ENCODE assay signal across 9 cellular contexts in genomic region chr17:77146882-77147281, GRCh38. TPM values are rescaled to one million over a fixed set of nuclear protein-coding genes. Genes with fewer than 3 reads are reported as not detected.
DNase-seq lines count a peak whose midpoint lies in the region; ATAC-seq and TF ChIP-seq lines count a peak whose summit lies in the region.
"Had no signal": no experiment of that assay in that cellular context is flagged by ENCODE, and none has a peak within 500 bp of the region (broad histone marks: within the 10 kb centered on the region; RNA-seq: fewer than 3 reads in every experiment).

No MANE protein-coding gene starts in this region.

- CTCF ChIA-PET in IMR-90 (lab: Yijun Ruan, JAX), result no interaction called here
- CTCF ChIA-PET in SK-N-SH (lab: Yijun Ruan, JAX), result interaction anchor here (1.7 to 2.3 kb wide), 2 partner anchors 81 to 100 kb away, joined by 4 to 7 read pairs; no protein-coding TSS in a partner anchor

- H3K4me2 ChIP-seq in IMR-90 (ENCODE audit: low read depth, low read length) (no peak overlapping the region), SK-N-SH (no peak overlapping the region)

- H3K36me3 ChIP-seq in IMR-90 (ENCODE audit: control insufficient read depth, insufficient read depth, low read length) (peaks cover 36% of the 10 kb centered on the region), duodenal mucosa (ENCODE audit: control insufficient read depth in 1 of 2, insufficient read depth in 2 of 2, low read length in 2 of 2) (peaks cover 11 to 28% of the 10 kb centered on the region in 2 donors), SK-N-SH (replicated peaks in 1 of 2; ENCODE audit: control insufficient read depth in 1 of 2, insufficient read depth in 2 of 2, low read length in 1 of 2) (peaks cover 69 to 70% of the 10 kb centered on the region in 2 experiments)

- H3K79me1 ChIP-seq in IMR-90 (ENCODE audit: low read depth in 1 of 2, low read length in 2 of 2), result peaks cover 33 to 94% of the 10 kb centered on the region in 2 experiments

- H3K36me3 Mint-ChIP-seq in CD14-positive monocyte, result peaks cover 82 to 94% of the 10 kb centered on the region in 2 donors
- H3K36me3 Mint-ChIP-seq in naive thymus-derived CD8-positive, alpha-beta T cell, result peaks cover 7 to 72% (median 16%) of the 10 kb centered on the region in 3 donors
- H3K36me3 Mint-ChIP-seq in activated T-helper 1 cell treated with anti-CD3 and anti-CD28 coated beads, Interleukin-12 subunit alpha, Interleukin-12 subunit beta, Interleukin-2, Interleukin-4 antibody, amounts not matched to agents 30 ng/mL and 10 ng/mL and 1 ng/mL, durations not matched to agents 14 hours and 24 hours and 36 hours (ENCODE audit: low read depth), result peaks cover 63% of the 10 kb centered on the region

- H4K91ac ChIP-seq in IMR-90 (ENCODE audit: insufficient read depth, low read depth, low read length), result no peak overlapping the region

- no peaks in the 10 kb centered on the region for H3K9me2 ChIP-seq in SK-N-SH

- TF ChIP-seq CTCF in CD14-positive monocyte (IDR thresholded peaks at IDR 0.05) (no peak), IMR-90 (conservative IDR thresholded peaks at IDR 0.05; ENCODE audit: low read depth, low read length) (no peak), SK-N-SH (IDR thresholded peaks at IDR 0.05) (no peak)

- POLR2A ChIA-PET in IMR-90 (lab: Charles Lee; ENCODE audit: unreplicated experiment) (no interaction called here), SK-N-SH (lab: Yijun Ruan, JAX) (no interaction called here)
- POLR2A ChIA-PET in naive thymus-derived CD8-positive, alpha-beta T cell (lab: Charles Lee), result interaction anchor here (1.0 kb wide), 1 partner anchor 8 kb away, joined by 3 read pairs; no protein-coding TSS in a partner anchor

- H2BK20ac ChIP-seq in IMR-90 (ENCODE audit: low read depth, low read length), result no peak overlapping the region

- no peaks in the 10 kb centered on the region for H3K27me3 ChIP-seq in IMR-90 (ENCODE audit: control insufficient read depth, insufficient read depth, low read length)
- H3K27me3 ChIP-seq in duodenal mucosa (ENCODE audit: control insufficient read depth in 1 of 2, insufficient read depth in 2 of 2, low read length in 2 of 2), result no peaks in the 10 kb centered on the region
- H3K27me3 ChIP-seq in SK-N-SH (ENCODE audit: insufficient read depth), result no peaks in the 10 kb centered on the region

- H3K27me3 Mint-ChIP-seq in CD14-positive monocyte (ENCODE audit: low read depth in 3 of 3), result no peaks in the 10 kb centered on the region
- no peaks in the 10 kb centered on the region for H3K27me3 Mint-ChIP-seq in naive thymus-derived CD8-positive, alpha-beta T cell
- no peaks in the 10 kb centered on the region for H3K27me3 Mint-ChIP-seq in activated T-helper 1 cell treated with anti-CD3 and anti-CD28 coated beads, Interleukin-12 subunit alpha, Interleukin-12 subunit beta, Interleukin-2, Interleukin-4 antibody, amounts not matched to agents 30 ng/mL and 10 ng/mL and 1 ng/mL, durations not matched to agents 14 hours and 24 hours and 36 hours (ENCODE audit: insufficient read depth)

- H2BK120ac ChIP-seq in IMR-90 (ENCODE audit: low read depth, low read length), result no peak overlapping the region

- H3K4me1 Mint-ChIP-seq in CD14-positive monocyte, result peaks cover 59% of the 10 kb centered on the region
- H3K4me1 Mint-ChIP-seq in naive thymus-derived CD8-positive, alpha-beta T cell, result peaks cover 36 to 68% (median 65%) of the 10 kb centered on the region in 4 donors
- peaks cover 69% of the 10 kb centered on the region for H3K4me1 Mint-ChIP-seq in activated T-helper 1 cell treated with anti-CD3 and anti-CD28 coated beads, Interleukin-12 subunit alpha, Interleukin-12 subunit beta, Interleukin-2, Interleukin-4 antibody, amounts not matched to agents 30 ng/mL and 10 ng/mL and 1 ng/mL, durations not matched to agents 14 hours and 24 hours and 36 hours (ENCODE audit: low read depth)

- H2BK15ac ChIP-seq in IMR-90 (ENCODE audit: low read depth, low read length), result no peak overlapping the region; the same call in 2 of the 3 replicates

- H3K27ac ChIP-seq in IMR-90 (ENCODE audit: insufficient read depth, low read length), result no peak overlapping the region
- H3K27ac ChIP-seq in duodenal mucosa (ENCODE audit: low read depth, low read length), result no peak overlapping the region
- H3K27ac ChIP-seq in SK-N-SH (ENCODE audit: low read depth in 2 of 2, low read length in 1 of 2), result no peak overlapping the region

- no peak overlapping the region for H3K4me3 ChIP-seq in IMR-90 (ENCODE audit: insufficient read depth, low read depth, low read length)
- H3K4me3 ChIP-seq in duodenal mucosa (ENCODE audit: low read depth in 1 of 2, low read length in 2 of 2), result peak overlapping the region; percentile 1 to 53
- no peak overlapping the region for H3K4me3 ChIP-seq in SK-N-SH (ENCODE audit: low read depth in 2 of 2, low read length in 1 of 2)

- H3K9me3 Mint-ChIP-seq in CD14-positive monocyte, result no peaks in the 10 kb centered on the region
- no peaks in the 10 kb centered on the region for H3K9me3 Mint-ChIP-seq in naive thymus-derived CD8-positive, alpha-beta T cell
- H3K9me3 Mint-ChIP-seq in activated T-helper 1 cell treated with anti-CD3 and anti-CD28 coated beads, Interleukin-12 subunit alpha, Interleukin-12 subunit beta, Interleukin-2, Interleukin-4 antibody, amounts not matched to agents 30 ng/mL and 10 ng/mL and 1 ng/mL, durations not matched to agents 14 hours and 24 hours and 36 hours, result no peaks in the 10 kb centered on the region

- TF ChIP-seq POLR2A in IMR-90 (IDR thresholded peaks at IDR 0.05; ENCODE audit: low read depth, low read length), result no peak

- peak overlapping the region; percentile 52; the same call in 1 of the 2 replicates for H2AK5ac ChIP-seq in IMR-90 (ENCODE audit: low read depth, low read length)

- TF ChIP-seq RAD21 in IMR-90 (IDR thresholded peaks at IDR 0.05; ENCODE audit: low read length), result no peak
- no peak for TF ChIP-seq RAD21 in SK-N-SH (IDR thresholded peaks at IDR 0.05; ENCODE audit: low read length)

- TF ChIP-seq EP300 in SK-N-SH (IDR thresholded peaks at IDR 0.05; ENCODE audit: borderline replicate concordance in 1 of 2, low read depth in 1 of 2, low read length in 1 of 2), result no peak

- H4K5ac ChIP-seq in IMR-90 (ENCODE audit: low read depth, low read length), result no peak overlapping the region

- H3F3A ChIP-seq in SK-N-SH (replicated peaks; ENCODE audit: insufficient read depth), result peaks cover 18% of the 10 kb centered on the region

- DNase-seq in CD14-positive monocyte (ENCODE audit: low spot score) (no peak), IMR-90 (no peak), ACHN (no peak), SK-N-SH (no peak)
- DNase-seq in naive thymus-derived CD8-positive, alpha-beta T cell, result no peak
- no peak for DNase-seq in activated T-helper 1 cell treated with anti-CD3 and anti-CD28 coated beads, Interleukin-12 subunit alpha, Interleukin-12 subunit beta, Interleukin-2, Interleukin-4 antibody, amounts not matched to agents 30 ng/mL and 10 ng/mL and 1 ng/mL, durations not matched to agents 14 hours and 24 hours and 36 hours (ENCODE audit: low spot score)
- DNase-seq: T-helper 9 cell had no signal

- no peak overlapping the region for H3K56ac ChIP-seq in IMR-90 (ENCODE audit: extremely low read depth, insufficient read depth, low read length)

- ATAC-seq in IMR-90 (ENCODE audit: low read depth) (no peak), GM18907 (IDR thresholded peaks at IDR 0.05; ENCODE audit: unreplicated experiment) (no peak)
- no peak for ATAC-seq in naive thymus-derived CD8-positive, alpha-beta T cell

- H2BK5ac ChIP-seq in IMR-90 (ENCODE audit: low read depth, low read length, poor library complexity, severe bottlenecking), result no peak overlapping the region

- no peak overlapping the region for H2AFZ ChIP-seq in IMR-90 (replicated peaks; ENCODE audit: low read length, poor library complexity)
- no peak overlapping the region for H2AFZ ChIP-seq in SK-N-SH (ENCODE audit: low read depth)

- H3K23ac ChIP-seq in IMR-90 (ENCODE audit: low read depth, low read length), result no peak overlapping the region

- 91% methylated on average over 14 of the region's 17 CpGs; no CpG with 5 or more reads in 1 of the 2 experiments for WGBS in IMR-90 (ENCODE audit: extremely low coverage in 2 of 2, insufficient read length in 1 of 2), 2 experiments
- 91% methylated on average over 17 of the region's 17 CpGs for WGBS in SK-N-SH (ENCODE audit: low lambda C conversion rate)

- BruUV-seq in IMR-90 (replicated peaks; lab: Mats Ljungman, UMichigan), result no TSS peak

- peaks cover 100% of the 10 kb centered on the region for H3K79me2 ChIP-seq in SK-N-SH (ENCODE audit: insufficient read depth)

- no peak overlapping the region for H3K18ac ChIP-seq in IMR-90 (ENCODE audit: low read depth, low read length)

- dilution Hi-C loops in IMR-90 (cut with HindIII; ENCODE audit: low sequenced_read_pairs, unreplicated experiment), result no loop called here

- H3K4ac ChIP-seq in IMR-90 (ENCODE audit: low read depth, low read length), result peak overlapping the region; percentile 37; the same call in 1 of the 2 replicates

- peaks cover 18% of the 10 kb centered on the region for H3K4me1 ChIP-seq in IMR-90 (ENCODE audit: control insufficient read depth, insufficient read depth, low read length)
- peaks cover 29 to 34% of the 10 kb centered on the region in 2 donors for H3K4me1 ChIP-seq in duodenal mucosa (ENCODE audit: control insufficient read depth in 1 of 2, insufficient read depth in 2 of 2, low read length in 2 of 2)
- H3K4me1 ChIP-seq in SK-N-SH (ENCODE audit: control insufficient read depth in 1 of 2, insufficient read depth in 2 of 2, low read depth in 1 of 2, low read length in 1 of 2), result peaks cover 16 to 24% of the 10 kb centered on the region in 2 experiments

- H3K9me1 ChIP-seq in IMR-90 (ENCODE audit: insufficient read depth, low read length), result peaks cover 27% of the 10 kb centered on the region

- in situ Hi-C loops in IMR-90 (cut with MboI; ENCODE audit: low sequenced_read_pairs), result no loop called here
- in situ Hi-C loops in ACHN (cut with HindIII; ENCODE audit: low pct_ligation_motif_present, low pct_unique_long_range_greater_than_20kb, low sequenced_read_pairs), result no loop called here

- no peak overlapping the region for H2AK9ac ChIP-seq in IMR-90 (replicated peaks; ENCODE audit: low read depth, low read length, poor library complexity)

- no peaks in the 10 kb centered on the region for H3K9me3 ChIP-seq in IMR-90 (ENCODE audit: control insufficient read depth, insufficient read depth, low read length)
- no peaks in the 10 kb centered on the region for H3K9me3 ChIP-seq in duodenal mucosa (ENCODE audit: control insufficient read depth in 1 of 2, low read length in 2 of 2)
- H3K9me3 ChIP-seq in SK-N-SH, result no peaks in the 10 kb centered on the region

- H4K20me1 ChIP-seq in IMR-90 (ENCODE audit: insufficient read depth, low read length) (peaks cover 42% of the 10 kb centered on the region; the same call in 1 of the 2 replicates), SK-N-SH (ENCODE audit: insufficient read depth) (peaks cover 50% of the 10 kb centered on the region)

- H3K9ac ChIP-seq in IMR-90 (ENCODE audit: low read depth, low read length) (no peak overlapping the region), duodenal mucosa (ENCODE audit: low read depth in 1 of 2, low read length in 2 of 2) (peak overlapping the region; percentile 31 to 43), SK-N-SH (no peak overlapping the region)

- peak overlapping the region; percentile 5 to 97 (median 72) for H3K27ac Mint-ChIP-seq in CD14-positive monocyte
- peak overlapping the region in 6 of 10 donors; percentile 15 to 68 (median 30) for H3K27ac Mint-ChIP-seq in naive thymus-derived CD8-positive, alpha-beta T cell
- H3K27ac Mint-ChIP-seq in activated T-helper 1 cell treated with anti-CD3 and anti-CD28 coated beads, Interleukin-12 subunit alpha, Interleukin-12 subunit beta, Interleukin-2, Interleukin-4 antibody, amounts not matched to agents 30 ng/mL and 10 ng/mL and 1 ng/mL, durations not matched to agents 14 hours and 24 hours and 36 hours, result no peak overlapping the region

- intact Hi-C loops in CD14-positive monocyte (cut with micrococcal nuclease), result no loop called here
- intact Hi-C loops in IMR-90 (cut with micrococcal nuclease), result no loop called here
- intact Hi-C loops in activated T-helper 1 cell treated with anti-CD3 and anti-CD28 coated beads, Interleukin-12 subunit alpha, Interleukin-12 subunit beta, Interleukin-2, Interleukin-4 antibody, amounts not matched to agents 30 ng/mL and 10 ng/mL and 1 ng/mL, durations not matched to agents 14 hours and 24 hours and 36 hours (cut with micrococcal nuclease), result loop anchor here (10.0 kb wide), 1 partner anchor 308 kb away; no protein-coding TSS in a partner anchor

- no peak overlapping the region for H4K8ac ChIP-seq in IMR-90 (ENCODE audit: low read depth in 2 of 2, low read length in 2 of 2)

- no peak overlapping the region for H3K14ac ChIP-seq in IMR-90 (replicated peaks; ENCODE audit: low read depth, low read length)

- H3K4me3 Mint-ChIP-seq in CD14-positive monocyte, result no peak overlapping the region
- H3K4me3 Mint-ChIP-seq in naive thymus-derived CD8-positive, alpha-beta T cell, result peak overlapping the region; percentile 2 to 77 (median 60)
- H3K4me3 Mint-ChIP-seq in activated T-helper 1 cell treated with anti-CD3 and anti-CD28 coated beads, Interleukin-12 subunit alpha, Interleukin-12 subunit beta, Interleukin-2, Interleukin-4 antibody, amounts not matched to agents 30 ng/mL and 10 ng/mL and 1 ng/mL, durations not matched to agents 14 hours and 24 hours and 36 hours, result no peak overlapping the region

RNA-seq across cellular contexts. Expression of gene SEC14L1, which starts 6.1 kb away (rescaled TPM):
- polyA plus RNA-seq in CD14-positive monocyte, result 10 to 100 TPM; 34.1 to 43.2 TPM
- total RNA-seq in IMR-90 (2012; rRNA removed), result 24.9 and 27.8 TPM in 2 replicates
- polyA plus RNA-seq in IMR-90 (2012; rRNA removed), result 32.5 and 35.8 TPM in 2 replicates
- 19.2 and 30.0 TPM in 2 replicates for polyA plus RNA-seq in IMR-90 (2012; cell fraction: cytosol; rRNA removed)
- polyA plus RNA-seq in IMR-90 (2012; cell fraction: nucleus; rRNA removed; ENCODE audit: low replicate concordance), result 40.3 and 52.3 TPM in 2 replicates
- 10 to 100 TPM; 26.5 to 32.9 TPM for total RNA-seq in naive thymus-derived CD8-positive, alpha-beta T cell
- polyA plus RNA-seq in naive thymus-derived CD8-positive, alpha-beta T cell, result 1 to 10 TPM; 7.7 to 9.5 (median 8.9) TPM
- total RNA-seq in activated T-helper 1 cell treated with anti-CD3 and anti-CD28 coated beads, Interleukin-12 subunit alpha, Interleukin-12 subunit beta, Interleukin-2, Interleukin-4 antibody, amounts not matched to agents 30 ng/mL and 10 ng/mL and 1 ng/mL, durations not matched to agents 14 hours and 24 hours and 36 hours, result 77.6 and 81.9 TPM in 2 replicates
- 45.1 and 62.4 TPM in 2 replicates for polyA plus RNA-seq in SK-N-SH (2012; rRNA removed)
- polyA plus RNA-seq in SK-N-SH (2012; cell fraction: cytosol; rRNA removed), result 54.4 and 58.5 TPM in 2 replicates
- 48.9 and 66.1 TPM in 2 replicates for polyA plus RNA-seq in SK-N-SH (2012; cell fraction: nucleus; rRNA removed)

Comparison
In these comparisons a context has a peak if more than half of its experiments do, and no peak if none do; other contexts are left out.
1. H3K4me3 Mint-ChIP-seq: peak in naive thymus-derived CD8-positive, alpha-beta T cell (10 of 10); none in CD14-positive monocyte (0 of 2) and activated T-helper 1 cell treated with anti-CD3 and anti-CD28 coated beads, Interleukin-12 subunit alpha, Interleukin-12 subunit beta, Interleukin-2, Interleukin-4 antibody, amounts not matched to agents 30 ng/mL and 10 ng/mL and 1 ng/mL, durations not matched to agents 14 hours and 24 hours and 36 hours (single experiment).
2. H3K4me3 ChIP-seq: peak in duodenal mucosa (2 of 2); none in IMR-90 (single experiment) and SK-N-SH (0 of 2).
3. H3K9ac ChIP-seq: peak in duodenal mucosa (2 of 2); none in IMR-90 (single experiment) and SK-N-SH (single experiment).